ENCODE assay signal across 12 cellular contexts in genomic region chr4:76016383-76016782, GRCh38. TPM values are rescaled to one million over a fixed set of nuclear protein-coding genes. Genes with fewer than 3 reads are reported as not detected.
DNase-seq lines count a peak whose midpoint lies in the region; TF ChIP-seq lines count a peak whose summit lies in the region.
"Had no signal": no experiment of that assay in that cellular context is flagged by ENCODE, and none has a peak within 500 bp of the region (broad histone marks: within the 10 kb centered on the region; RNA-seq: fewer than 3 reads in every experiment).

No MANE protein-coding gene starts in this region.

- no peak overlapping the region for H3K4me2 ChIP-seq in H9 (ENCODE audit: insufficient read depth, insufficient read length, low read length)
- H3K4me2 ChIP-seq in KMS-11, result peak overlapping the region; percentile 49
- no peak overlapping the region for H3K4me2 ChIP-seq in trophoblast cell (ENCODE audit: low read length)

- no peak overlapping the region for H2BK15ac ChIP-seq in H9 (ENCODE audit: low read depth, low read length)

- peaks cover 20 to 22% of the 10 kb centered on the region in 2 experiments for H3K4me1 Mint-ChIP-seq in H9

- H3K27me3 Mint-ChIP-seq in H9 (ENCODE audit: low read depth), result peaks cover 1% of the 10 kb centered on the region; the same call in 1 of the 2 replicates

- H4K8ac ChIP-seq in H9 (replicated peaks; ENCODE audit: insufficient read length, low read depth, low read length) (no peak overlapping the region), trophoblast cell (ENCODE audit: low read depth, low read length) (no peak overlapping the region)

- H3K4me1 ChIP-seq in H9 (ENCODE audit: insufficient read depth, low read length), result peaks cover 10% of the 10 kb centered on the region; the same call in 1 of the 2 replicates
- peaks cover 64% of the 10 kb centered on the region for H3K4me1 ChIP-seq in KMS-11 (ENCODE audit: low read depth, poor library complexity, severe bottlenecking)
- H3K4me1 ChIP-seq in trophoblast cell (ENCODE audit: control insufficient read depth in 1 of 2, insufficient read depth in 2 of 2, low read length in 2 of 2), result no peaks in the 10 kb centered on the region

- H3K27ac Mint-ChIP-seq in H9, result peak overlapping the region in 1 of 3 experiments; percentile 91; a peak in 1 of 7 replicates

- H3K4me3 ChIP-seq in KMS-11 (IDR thresholded peaks at IDR 0.05; ENCODE audit: insufficient read depth, low read depth, low read length) (no peak overlapping the region), trophoblast cell (ENCODE audit: low read depth, low read length) (no peak overlapping the region)
- H3K4me3 ChIP-seq: heart right ventricle had no signal

- H2BK5ac ChIP-seq in H9 (ENCODE audit: insufficient read length, low read length) (no peak overlapping the region), trophoblast cell (ENCODE audit: low read depth, low read length, poor library complexity) (no peak overlapping the region)

- H3K23ac ChIP-seq in H9 (ENCODE audit: insufficient read length, low read depth, low read length) (no peak overlapping the region), trophoblast cell (ENCODE audit: low read length) (no peak overlapping the region)

- H2AFZ ChIP-seq in H9 (ENCODE audit: low read length) (no peak overlapping the region), KMS-11 (ENCODE audit: low read depth) (peak overlapping the region; percentile 50; the same call in 1 of the 2 replicates), trophoblast cell (ENCODE audit: insufficient read depth, low read length, poor library complexity) (no peak overlapping the region)

- no peak overlapping the region for H4K5ac ChIP-seq in H9 (ENCODE audit: insufficient read length, low read depth, low read length)

- H4K12ac ChIP-seq in trophoblast cell (ENCODE audit: low read depth, low read length), result no peak overlapping the region

- no peak overlapping the region for H2BK120ac ChIP-seq in H9 (ENCODE audit: low read depth, low read length, poor library complexity, severe bottlenecking)
- H2BK120ac ChIP-seq in trophoblast cell (ENCODE audit: insufficient read depth, low read length, poor library complexity), result no peak overlapping the region

- no peaks in the 10 kb centered on the region for H3K36me3 Mint-ChIP-seq in H9 (ENCODE audit: insufficient read depth in 1 of 3, low read depth in 3 of 3)

- H2AK5ac ChIP-seq in H9 (ENCODE audit: insufficient read length, low read length) (no peak overlapping the region), trophoblast cell (ENCODE audit: low read length) (no peak overlapping the region)

- no peak overlapping the region for H2BK12ac ChIP-seq in H9 (ENCODE audit: insufficient read length, low read depth, low read length)
- H2BK12ac ChIP-seq in trophoblast cell (ENCODE audit: low read length), result no peak overlapping the region

- no peaks in the 10 kb centered on the region for H3K36me3 ChIP-seq in KMS-11 (ENCODE audit: insufficient read depth)
- H3K36me3 ChIP-seq in trophoblast cell (ENCODE audit: control insufficient read depth in 1 of 2, insufficient read depth in 2 of 2, low read length in 2 of 2), result no peaks in the 10 kb centered on the region
- H3K36me3 ChIP-seq: heart right ventricle had no signal

- H3K18ac ChIP-seq in H9 (ENCODE audit: insufficient read length, low read depth, low read length) (no peak overlapping the region), trophoblast cell (ENCODE audit: low read length) (no peak overlapping the region)

- H2BK20ac ChIP-seq in H9 (ENCODE audit: low read depth, low read length, poor library complexity, severe bottlenecking), result no peak overlapping the region

- no peaks in the 10 kb centered on the region for H3K23me2 ChIP-seq in H9 (ENCODE audit: insufficient read length, low read depth, low read length, poor library complexity, severe bottlenecking)

- no peaks in the 10 kb centered on the region for H3K79me2 ChIP-seq in H9 (ENCODE audit: insufficient read depth, low read length)
- no peaks in the 10 kb centered on the region for H3K79me2 ChIP-seq in KMS-11 (ENCODE audit: insufficient read depth, low read depth)
- H3K79me2 ChIP-seq in trophoblast cell (ENCODE audit: control insufficient read depth, insufficient read depth, low read length, poor library complexity), result no peaks in the 10 kb centered on the region

- H3K9me3 Mint-ChIP-seq in H9, result no peaks in the 10 kb centered on the region

- no peak overlapping the region for H3K27ac ChIP-seq in H9 (ENCODE audit: insufficient read length, low read depth, low read length)
- peak overlapping the region; percentile 87 for H3K27ac ChIP-seq in KMS-11
- no peak overlapping the region for H3K27ac ChIP-seq in trophoblast cell (ENCODE audit: low read depth, low read length)
- H3K27ac ChIP-seq: heart right ventricle had no signal

- TF ChIP-seq CTCF in H9 (conservative IDR thresholded peaks at IDR 0.05) (no peak), KMS-11 (conservative IDR thresholded peaks at IDR 0.05; ENCODE audit: low read depth, low read length) (no peak)

- H3K9me3 ChIP-seq in H9 (ENCODE audit: control insufficient read depth, low read depth, low read length) (no peaks in the 10 kb centered on the region), trophoblast cell (ENCODE audit: insufficient read depth, low read depth, low read length) (no peaks in the 10 kb centered on the region)
- H3K9me3 ChIP-seq: heart right ventricle had no signal

- H3K9ac ChIP-seq in H9 (ENCODE audit: extremely low read depth, insufficient read length, low read length) (no peak overlapping the region), KMS-11 (peak overlapping the region; percentile 49; the same call in 1 of the 2 replicates), trophoblast cell (ENCODE audit: low read length) (no peak overlapping the region)

- H4K20me1 ChIP-seq in H9 (ENCODE audit: control insufficient read depth, insufficient read depth, insufficient read length), result no peaks in the 10 kb centered on the region
- no peaks in the 10 kb centered on the region for H4K20me1 ChIP-seq in KMS-11 (ENCODE audit: insufficient read depth)

- no CpG with 5 or more reads among the region's 2 CpGs for WGBS in H9 (ENCODE audit: extremely low coverage, insufficient read length, low lambda C conversion rate)
- no CpG with 5 or more reads among the region's 2 CpGs for WGBS in trophoblast cell (ENCODE audit: extremely low coverage, insufficient coverage, insufficient read length)

- H4K91ac ChIP-seq in H9 (ENCODE audit: insufficient read length, low read depth, low read length), result no peak overlapping the region
- H4K91ac ChIP-seq in trophoblast cell (ENCODE audit: low read depth, low read length), result no peak overlapping the region

- H3K4me3 Mint-ChIP-seq in H9, result no peak overlapping the region

- H3K4ac ChIP-seq in H9 (ENCODE audit: low read depth, low read length) (no peak overlapping the region), trophoblast cell (ENCODE audit: low read depth, low read length) (no peak overlapping the region)

- H3K56ac ChIP-seq in H9 (ENCODE audit: insufficient read length, low read depth, low read length), result no peak overlapping the region

- no peak overlapping the region for H3K14ac ChIP-seq in H9 (ENCODE audit: insufficient read depth, low read length)
- no peak overlapping the region for H3K14ac ChIP-seq in trophoblast cell (ENCODE audit: low read length)

- H3K79me1 ChIP-seq in H9 (ENCODE audit: insufficient read depth, low read depth, low read length, poor library complexity, severe bottlenecking) (no peaks in the 10 kb centered on the region), trophoblast cell (ENCODE audit: low read length) (no peaks in the 10 kb centered on the region)

- H3K27me3 ChIP-seq in H9 (ENCODE audit: insufficient read depth, low read length) (no peaks in the 10 kb centered on the region), KMS-11 (ENCODE audit: insufficient read depth, low read depth) (no peaks in the 10 kb centered on the region), trophoblast cell (ENCODE audit: insufficient read depth, low read length) (no peaks in the 10 kb centered on the region)
- H3K27me3 ChIP-seq: heart right ventricle had no signal

- DNase-seq in activated CD4-positive, alpha-beta T cell treated with anti-CD3 and anti-CD28 coated beads for 48 hours, result peak; percentile 52
- no peak for DNase-seq in activated CD4-positive, alpha-beta T cell treated with anti-CD3 and anti-CD28 coated beads for 4 hours
- DNase-seq in H9, result peak; percentile 57
- DNase-seq in trophoblast cell, result peak; percentile 60 to 73
- DNase-seq in NCI-H345 treated with DMSO at 0.1 percent for 48 hours (lab: John Stamatoyannopoulos, UW; ENCODE audit: unreplicated experiment), result no peak
- no peak for DNase-seq in KG1 (lab: John Stamatoyannopoulos, UW)
- no peak for DNase-seq in 8988T
- DNase-seq: heart right ventricle, retina had no signal

- H3T11ph ChIP-seq in H9 (ENCODE audit: low read length), result no peak overlapping the region

RNA-seq across cellular contexts. Expression of gene CXCL10, which starts 6.9 kb away (rescaled TPM):
- not detected in 2 replicates for total RNA-seq in H9 (2021)
- 0.07 and 0.12 TPM in 2 replicates for polyA plus RNA-seq in trophoblast cell (2013)
- total RNA-seq: SK-MEL-5 had no signal

RNA-seq across cellular contexts. Expression of gene CXCL9, which starts 9.1 kb away (rescaled TPM):
- total RNA-seq in H9 (2021), result not detected in 2 replicates
- polyA plus RNA-seq in trophoblast cell (2013), result not detected in 2 replicates
- total RNA-seq: astrocyte had no signal

RNA-seq across cellular contexts. Expression of gene CXCL11, which starts 19.5 kb away (rescaled TPM):
- not detected in 2 replicates for total RNA-seq in H9 (2021)
- polyA plus RNA-seq in trophoblast cell (2013), result 0.04 and 0.14 TPM in 2 replicates

RNA-seq across cellular contexts. Expression of gene SDAD1, which starts 25.6 kb away (rescaled TPM):
- 79.3 and 80.6 TPM in 2 replicates for total RNA-seq in H9 (2021)
- 27.0 and 27.4 TPM in 2 replicates for polyA plus RNA-seq in trophoblast cell (2013)

RNA-seq across cellular contexts. Expression of gene ART3, which starts 58.1 kb away (rescaled TPM):
- 0.33 and 0.74 TPM in 2 replicates for total RNA-seq in H9 (2021)
- not detected in 2 replicates for polyA plus RNA-seq in trophoblast cell (2013)
- total RNA-seq: astrocyte had no signal

Comparison
In these comparisons a context has a peak if more than half of its experiments do, and no peak if none do; other contexts are left out.
1. DNase-seq: peak in activated CD4-positive, alpha-beta T cell treated with anti-CD3 and anti-CD28 coated beads for 48 hours (single experiment), H9 (single experiment) and trophoblast cell (2 of 2); none in activated CD4-positive, alpha-beta T cell treated with anti-CD3 and anti-CD28 coated beads for 4 hours (0 of 2), NCI-H345 treated with DMSO at 0.1 percent for 48 hours (single experiment), KG1 (single experiment) and 8988T (single experiment).